ENCODE assay signal across 10 cellular contexts in genomic region chr17:64063766-64064224, GRCh38. TPM values are rescaled to one million over a fixed set of nuclear protein-coding genes. Genes with fewer than 3 reads are reported as not detected.
A peak's percentile ranks its signal among the peaks of the same experiment; 100 is the strongest.
DNase-seq lines count a peak whose midpoint lies in the region; FAIRE-seq and TF ChIP-seq lines count a peak whose summit lies in the region.
"Had no signal": no experiment of that assay in that cellular context is flagged by ENCODE, and none has a peak within 500 bp of the region (broad histone marks: within the 10 kb centered on the region; RNA-seq: fewer than 3 reads in every experiment).

No MANE protein-coding gene starts in this region.

- no peak overlapping the region for H3K4me2 ChIP-seq in keratinocyte (ENCODE audit: control insufficient read depth, extremely low read depth, insufficient read depth, low read depth, low read length)

- no peak overlapping the region for H3K4me3 ChIP-seq in keratinocyte (ENCODE audit: control insufficient read depth in 2 of 3, extremely low read depth in 1 of 3, insufficient read depth in 2 of 3, low read depth in 1 of 3, low read length in 3 of 3)

- peaks cover 5 to 7% (median 6%) of the 10 kb centered on the region in 5 experiments for H3K9me3 Mint-ChIP-seq in brain

- H3K9me1 ChIP-seq in keratinocyte (ENCODE audit: control insufficient read depth, extremely low read depth, insufficient read depth, low read length): peaks cover 2% of the 10 kb centered on the region

- no peaks in the 10 kb centered on the region for H4K20me1 ChIP-seq in keratinocyte (ENCODE audit: control insufficient read depth, extremely low read depth, insufficient read depth, low read length)

- dilution Hi-C loops in keratinocyte (cut with MboI; ENCODE audit: extremely low pct_ligation_motif_present, low sequenced_read_pairs): no loop called here

- TF ChIP-seq CTCF in brain (conservative IDR thresholded peaks at IDR 0.05): peak; percentile 60 to 62
- TF ChIP-seq CTCF in keratinocyte (optimal IDR thresholded peaks at IDR 0.05 in 1 of 3, IDR thresholded peaks at IDR 0.05 in 1 of 3, conservative IDR thresholded peaks at IDR 0.05 in 1 of 3; ENCODE audit: extremely low read depth in 1 of 3, insufficient read depth in 2 of 3, low read length in 3 of 3): peak; percentile 27 to 78 (median 48)

- no peaks in the 10 kb centered on the region for H3K4me1 Mint-ChIP-seq in brain

- peaks cover 53% of the 10 kb centered on the region for H3K36me3 Mint-ChIP-seq in brain

- no peak overlapping the region for H3K4me3 Mint-ChIP-seq in brain
- H3K4me3 Mint-ChIP-seq: activated naive CD8-positive, alpha-beta T cell had no signal

- no peaks in the 10 kb centered on the region for H3K27me3 Mint-ChIP-seq in brain
- H3K27me3 Mint-ChIP-seq: activated naive CD8-positive, alpha-beta T cell had no signal

- peak overlapping the region in 1 of 5 experiments; percentile 69 for H3K27ac Mint-ChIP-seq in brain

- DNase-seq in DMS 273 (lab: John Stamatoyannopoulos, UW; ENCODE audit: unreplicated experiment) (peak; percentile 38), DMS 273 treated with DMSO at 0.1 percent for 48 hours (lab: John Stamatoyannopoulos, UW) (no peak), T-helper 1 cell (peak in 4 of 5 donors; percentile 36 to 47 (median 40)), keratinocyte (ENCODE audit: low read depth, low spot score) (no peak), medulla oblongata (ENCODE audit: extremely low spot score) (no peak), middle frontal gyrus (ENCODE audit: extremely low spot score, low spot score) (no peak)
- DNase-seq in stimulated activated CD4-positive, alpha-beta T cell treated with anti-CD3 and anti-CD28 coated beads, TNF-alpha, amount 100 ng/mL, for 1 hour (ENCODE audit: low read depth in 3 of 3, low spot score in 1 of 3): peak in 2 of 3 donors; percentile 17 to 37

- FAIRE-seq in keratinocyte (lab: Jason Lieb, UNC): no peak
- FAIRE-seq: A204.1 had no signal

- H3K9me3 ChIP-seq in keratinocyte (ENCODE audit: control insufficient read depth, low read depth, low read length): no peaks in the 10 kb centered on the region

- peaks cover 16 to 48% of the 10 kb centered on the region in 2 experiments for H3K36me3 ChIP-seq in keratinocyte (ENCODE audit: control insufficient read depth in 2 of 2, extremely low read depth in 1 of 2, insufficient read depth in 2 of 2, low read length in 2 of 2)

- H3K9ac ChIP-seq in keratinocyte (ENCODE audit: control insufficient read depth, extremely low read depth, insufficient read depth, low read length): no peak overlapping the region

- H3K79me2 ChIP-seq in keratinocyte (ENCODE audit: control insufficient read depth, insufficient read depth, low read length): no peaks in the 10 kb centered on the region

- H3K4me1 ChIP-seq in keratinocyte (ENCODE audit: control insufficient read depth, extremely low read depth, insufficient read depth, low read length): peaks cover 11% of the 10 kb centered on the region

- no peaks in the 10 kb centered on the region for H3K27me3 ChIP-seq in keratinocyte (ENCODE audit: control insufficient read depth, extremely low read depth, insufficient read depth, low read length)

- no peak overlapping the region for H2AFZ ChIP-seq in keratinocyte (ENCODE audit: control insufficient read depth, low read length)

- no peak overlapping the region for H3K27ac ChIP-seq in keratinocyte (ENCODE audit: control insufficient read depth, insufficient read depth, low read length)

RNA-seq across cellular contexts. Expression of gene ICAM2, which starts 43.4 kb away (rescaled TPM):
- polyA plus RNA-seq in brain (ENCODE audit: insufficient read depth, low read depth, low replicate concordance) (25.2 TPM), keratinocyte (0.09 to 0.21 TPM (median 0.16 TPM) in 3 replicates)
- not detected for polyA plus RNA-seq in keratinocyte (2011; ENCODE audit: low read depth)
- 0.09 and 0.12 TPM in 2 replicates for polyA plus RNA-seq in keratinocyte (2011; cell fraction: cytosol; rRNA removed)
- 0.31 TPM in 1 of 2 replicates, not detected in the other for polyA plus RNA-seq in keratinocyte (2011; cell fraction: nucleus; rRNA removed)
- 0.13 TPM in 1 of 2 replicates, not detected in the other for polyA plus RNA-seq in keratinocyte (2012; ENCODE audit: low replicate concordance)
- 0.26 to 1.3 TPM in 2 of 3 replicates, not detected in the other for polyA minus RNA-seq in keratinocyte
- not detected for polyA minus RNA-seq in keratinocyte (2011; cell fraction: cytosol; rRNA and poly(A)+ RNA removed)
- polyA minus RNA-seq in keratinocyte (2011; cell fraction: nucleus; rRNA and poly(A)+ RNA removed): 0.32 TPM in 1 of 2 replicates, not detected in the other

Comparison
In these comparisons a context has a peak if more than half of its experiments do, and no peak if none do; other contexts are left out.
1. DNase-seq: peak in DMS 273 (single experiment), T-helper 1 cell (4 of 5) and stimulated activated CD4-positive, alpha-beta T cell treated with anti-CD3 and anti-CD28 coated beads, TNF-alpha, amount 100 ng/mL, for 1 hour (2 of 3); none in DMS 273 treated with DMSO at 0.1 percent for 48 hours (single experiment), keratinocyte (single experiment), medulla oblongata (single experiment) and middle frontal gyrus (single experiment).
2. RNA of gene ICAM2, which starts 43.4 kb away (polyA plus RNA-seq): 25.2 TPM in brain (single experiment); 0.09 to 0.31 TPM in keratinocyte; every median in the first group is over 10 times any median in the second.